In the genomic region with DNA sequence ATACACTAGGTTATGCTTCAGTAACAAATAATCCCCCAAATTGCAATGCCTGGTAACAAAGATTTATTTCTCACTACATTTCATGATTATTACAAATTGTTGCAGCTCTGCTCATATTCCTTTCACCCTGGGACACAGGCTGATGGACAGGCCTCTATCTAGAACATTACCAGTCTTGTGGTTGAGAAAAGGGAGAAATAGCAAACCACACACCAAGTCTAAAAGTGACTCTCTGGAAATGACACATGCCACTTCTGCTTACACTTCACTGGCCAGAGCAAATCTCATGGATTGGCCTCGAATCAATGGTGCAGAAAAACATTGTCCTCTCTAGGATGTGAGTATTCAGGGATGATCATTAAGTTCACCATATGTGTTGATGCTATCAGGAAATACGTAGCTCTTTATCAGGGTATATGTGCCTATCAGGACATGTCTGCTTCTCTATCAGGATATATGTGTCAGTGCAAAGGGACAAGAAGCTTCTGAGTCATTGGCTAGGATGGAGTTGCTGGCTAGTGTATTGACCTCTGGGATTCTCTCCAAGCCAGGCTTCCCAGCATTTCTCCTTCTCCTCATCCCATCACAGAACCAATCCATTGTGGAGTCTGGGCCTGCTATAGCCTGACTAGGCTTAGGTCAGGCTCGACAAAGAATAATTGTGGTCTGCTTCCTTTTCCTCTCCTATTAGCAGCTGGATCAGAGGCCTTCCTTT, we compare ENCODE assay signal across 14 cellular contexts.
A peak's percentile ranks its signal among the peaks of the same experiment; 100 is the strongest.
DNase-seq lines count a peak whose midpoint lies in the region; ATAC-seq and TF ChIP-seq lines count a peak whose summit lies in the region.
"Had no signal": no experiment of that assay in that cellular context is flagged by ENCODE, and none has a peak within 500 bp of the region (broad histone marks: within the 10 kb centered on the region; RNA-seq: fewer than 3 reads in every experiment).

No MANE protein-coding gene starts in this region.

- H3K9me3 ChIP-seq in OCI-LY3 (ENCODE audit: insufficient read depth, low read length): peaks cover 5% of the 10 kb centered on the region
- peaks cover 0 to 18% of the 10 kb centered on the region in 2 donors for H3K9me3 ChIP-seq in left lung
- H3K9me3 ChIP-seq: Caco-2, gastrocnemius medialis had no signal

- peaks cover 30% of the 10 kb centered on the region for H3K4me1 ChIP-seq in OCI-LY3 (ENCODE audit: low read length)
- H3K4me1 ChIP-seq in left lung: peaks cover 0 to 9% of the 10 kb centered on the region in 2 donors
- H3K4me1 ChIP-seq: Caco-2, gastrocnemius medialis had no signal

- DNase-seq in SKM-1 treated with dmso at 0.1 percent for 144 hours (lab: John Stamatoyannopoulos, UW; ENCODE audit: unreplicated experiment) (peak; percentile 4), SKM-1 (lab: John Stamatoyannopoulos, UW; ENCODE audit: unreplicated experiment) (no peak), left lung (no peak), GM13976 (ENCODE audit: low spot score) (no peak), A172 (ENCODE audit: low spot score) (no peak)
- no peak for DNase-seq in stimulated activated CD4-positive, alpha-beta T cell treated with anti-CD3 and anti-CD28 coated beads, Interleukin-2, amount 100 ng/mL, for 24 hours
- DNase-seq: 8988T; Caco-2; gastrocnemius medialis; naive thymus-derived CD4-positive, alpha-beta T cell; NCI-H2029 treated with DMSO at 0.1 percent for 48 hours had no signal

- peak overlapping the region; percentile 6; the same call in 1 of the 2 replicates for H3K4me2 ChIP-seq in OCI-LY3 (ENCODE audit: low read length)

- no peaks in the 10 kb centered on the region for H4K20me1 ChIP-seq in OCI-LY3 (ENCODE audit: insufficient read depth, low read length)

- H3K9ac ChIP-seq in OCI-LY3 (ENCODE audit: low read length): no peak overlapping the region

- in situ Hi-C loops in GM13976 (cut with MboI; ENCODE audit: low sequenced_read_pairs, unreplicated experiment): no loop called here

- H3K4me3 ChIP-seq in OCI-LY3 (ENCODE audit: low read length) (0 out of 2 replicates have a peak overlapping the region, but pooled peaks have one; percentile 26), left lung (no peak overlapping the region)
- H3K4me3 ChIP-seq: gastrocnemius medialis had no signal

- no peaks in the 10 kb centered on the region for H3K79me2 ChIP-seq in OCI-LY3 (ENCODE audit: low read length)

- no peaks in the 10 kb centered on the region for H3K27me3 ChIP-seq in OCI-LY3 (ENCODE audit: low read depth, low read length)
- H3K27me3 ChIP-seq in left lung: no peaks in the 10 kb centered on the region
- H3K27me3 ChIP-seq: gastrocnemius medialis had no signal

- intact Hi-C loops in left lung (cut with DNase I): no loop called here

- ATAC-seq in left lung (peak; percentile 38), HG02763 (IDR thresholded peaks at IDR 0.05; ENCODE audit: unreplicated experiment) (no peak)
- ATAC-seq: activated CD4-positive, CD25-positive, alpha-beta regulatory T cell treated with anti-CD3 and anti-CD28 coated beads, Interleukin-2, amount 50 U/mL, for 24 hours; gastrocnemius medialis; naive thymus-derived CD4-positive, alpha-beta T cell had no signal

- TF ChIP-seq CTCF in OCI-LY3 (IDR thresholded peaks at IDR 0.05; ENCODE audit: low read depth, low read length) (no peak), left lung (IDR thresholded peaks at IDR 0.05) (no peak), GM13976 (IDR thresholded peaks at IDR 0.05; ENCODE audit: borderline replicate concordance, control extremely low read depth, extremely low read depth, insufficient read depth, missing control alignments) (no peak)

- H3K27ac ChIP-seq in OCI-LY3 (ENCODE audit: low read length) (peak overlapping the region; percentile 77), left lung (no peak overlapping the region)
- H3K27ac ChIP-seq: gastrocnemius medialis had no signal

- H3K36me3 ChIP-seq in OCI-LY3 (replicated peaks; ENCODE audit: low read depth, low read length) (peaks cover 17% of the 10 kb centered on the region), left lung (no peaks in the 10 kb centered on the region)
- H3K36me3 ChIP-seq: gastrocnemius medialis had no signal

- H2AFZ ChIP-seq in OCI-LY3 (ENCODE audit: low read depth, low read length): no peak overlapping the region
